ENCODE assay signal across 24 cellular contexts in the genomic region with DNA sequence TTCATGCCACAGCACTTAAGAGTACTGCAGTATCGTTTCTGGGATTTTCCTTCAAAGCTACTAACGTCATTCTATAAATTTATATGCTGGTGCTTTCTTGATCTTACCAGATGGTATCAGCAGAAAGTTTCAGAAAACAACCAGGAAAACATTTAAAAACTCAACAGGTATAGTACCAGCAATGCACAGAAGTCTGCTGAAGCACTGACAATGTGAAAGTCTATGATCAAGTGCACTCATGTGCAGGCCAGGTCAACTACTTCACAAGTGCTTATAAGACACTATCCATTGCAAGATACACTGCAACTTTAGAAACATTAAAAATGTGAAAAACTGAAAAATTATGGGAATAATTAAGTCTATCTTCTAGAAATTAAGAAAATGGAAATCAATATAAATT.
"Had no signal": no experiment of that assay in that cellular context is flagged by ENCODE, and none has a peak within 500 bp of the region (broad histone marks: within the 10 kb centered on the region; RNA-seq: fewer than 3 reads in every experiment).

No MANE protein-coding gene starts in this region.

- H3K9me3 Mint-ChIP-seq: IgD-negative memory B cell had no signal

- H3K4me3 Mint-ChIP-seq: IgD-negative memory B cell had no signal

- FAIRE-seq: HTR-8/SVneo, K562 had no signal

- H3K27me3 ChIP-seq: SJSA1 had no signal

- H3K27me3 Mint-ChIP-seq: IgD-negative memory B cell had no signal

- H3K27ac ChIP-seq: HL-60, KMS-11, SJSA1, SK-N-MC had no signal

- H3K4me1 ChIP-seq: SJSA1 had no signal

- ATAC-seq: K562 had no signal

- DNase-seq: Kasumi-1, MM.1S, NCI-H1092 treated with DMSO at 0.1 percent for 48 hours, NCI-H1436, NCI-H187, NCI-H2029, NCI-H2081 treated with DMSO at 0.1 percent for 48 hours, NCI-H2171, NCI-H226, NCI-H446, NCI-H510A, NCI-H524 treated with DMSO at 0.1 percent for 48 hours, NCI-H69, NCI-H774, Right ventricle myocardium superior, RPMI8226, SIG-M5 had no signal

- H3K4me3 ChIP-seq: K562, SJSA1, SK-N-MC had no signal

- H3K36me3 ChIP-seq: SJSA1 had no signal

- H3K9me3 ChIP-seq: SJSA1 had no signal
